Comparison of ENCODE assay signal across 21 cellular contexts in the genomic region with DNA sequence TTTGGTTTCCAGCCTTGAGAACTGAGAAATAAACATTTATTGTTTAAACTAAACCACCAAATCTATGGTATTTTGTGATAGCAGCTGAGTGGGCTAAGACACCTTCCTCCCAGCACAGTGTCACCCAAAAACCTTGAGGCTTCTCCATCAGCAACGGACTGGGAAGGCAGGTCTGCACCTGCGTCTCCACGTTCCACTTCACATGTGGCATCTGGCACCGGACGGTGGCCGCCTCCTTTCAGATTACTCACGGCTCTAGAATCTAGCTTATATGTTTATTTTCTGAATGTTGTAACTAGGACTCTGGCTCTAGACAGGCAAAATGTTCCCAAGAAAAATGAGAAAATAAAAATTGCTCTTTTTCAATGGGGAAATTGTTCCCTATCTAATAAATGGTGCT.
"Had no signal": no experiment of that assay in that cellular context is flagged by ENCODE, and none has a peak within 500 bp of the region (broad histone marks: within the 10 kb centered on the region; RNA-seq: fewer than 3 reads in every experiment).

No MANE protein-coding gene starts in this region.

- H3K27ac ChIP-seq: coronary artery, hepatocyte, right lobe of liver had no signal

- H3K4me3 ChIP-seq: coronary artery, hepatocyte, mucosa of descending colon, right lobe of liver had no signal

- H3K9me3 ChIP-seq: mucosa of descending colon, right lobe of liver had no signal

- H3K27me3 ChIP-seq: hepatocyte, right lobe of liver had no signal

- H3K4me1 ChIP-seq: right lobe of liver had no signal

- H3K36me3 ChIP-seq: right lobe of liver had no signal

- DNase-seq: activated CD4-positive, alpha-beta T cell treated with anti-CD3 and anti-CD28 coated beads, Interleukin-2, amount 50 U/mL, for 4 hours; activated CD8-positive, alpha-beta memory T cell treated with anti-CD3 and anti-CD28 coated beads for 24 hours; activated CD8-positive, alpha-beta memory T cell treated with anti-CD3 and anti-CD28 coated beads, Interleukin-2, amount 50 U/mL, for 4 hours; activated naive CD4-positive, alpha-beta T cell treated with anti-CD3 and anti-CD28 coated beads for 36 hours; activated T-cell treated with anti-CD3 and anti-CD28 coated beads, Interleukin-2, amount 50 U/mL, for 24 hours; amygdala; cerebellar nuclear complex; foreskin melanocyte; glutamatergic neuron; left cardiac atrium; mucosa of descending colon; nephron progenitor cell; right lobe of liver; small intestine; stimulated activated CD4-positive, alpha-beta T cell treated with anti-CD3 and anti-CD28 coated beads, Interleukin-15, amount 100 ng/mL, for 24 hours; stimulated activated CD8-positive, alpha-beta memory T cell treated with anti-CD3 and anti-CD28 coated beads, Interleukin-4, amount 100 ng/mL, for 48 hours; stimulated activated naive B cell treated with anti-CD40 and anti-IgM and Interleukin-4, amounts not matched to agents 10 μg/mL and 1 μg/mL and 100 μg/mL, for 72 hours; T-helper 1 cell; trophoblast cell had no signal
